ENCODE assay signal across 22 cellular contexts in the genomic region with DNA sequence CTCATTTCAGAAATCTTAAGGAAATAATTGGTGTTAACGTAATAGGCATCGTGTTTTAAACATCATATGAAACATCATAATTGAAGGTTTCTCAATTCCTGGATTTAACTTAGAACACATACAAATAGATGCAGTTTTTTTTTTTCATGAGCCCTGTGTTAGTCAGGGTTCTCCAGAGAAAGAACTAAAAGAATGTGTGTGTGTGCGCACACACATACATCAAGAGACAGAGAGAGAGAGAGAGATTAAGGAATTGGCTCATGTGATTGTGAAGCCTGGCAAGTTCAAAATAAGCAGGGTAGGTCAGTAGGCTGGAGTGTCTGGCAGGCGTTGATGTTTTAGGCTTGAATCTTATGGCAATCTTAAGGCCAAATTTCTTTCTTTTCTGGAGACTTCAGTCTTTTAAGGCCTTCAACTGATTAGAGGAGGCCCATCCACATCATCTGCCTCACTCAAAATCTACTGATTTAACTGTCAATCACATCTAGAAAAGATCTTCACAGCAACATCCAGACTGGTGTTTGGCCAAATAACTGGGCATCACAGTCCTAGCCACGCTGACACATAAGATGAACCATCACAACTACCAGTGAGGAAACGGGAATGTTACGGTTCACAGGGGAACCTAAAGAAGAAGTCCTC. TPM values are rescaled to one million over a fixed set of nuclear protein-coding genes. Genes with fewer than 3 reads are reported as not detected.
A peak's percentile ranks its signal among the peaks of the same experiment; 100 is the strongest.
DNase-seq lines count a peak whose midpoint lies in the region; ATAC-seq, FAIRE-seq and TF ChIP-seq lines count a peak whose summit lies in the region.
"Had no signal": no experiment of that assay in that cellular context is flagged by ENCODE, and none has a peak within 500 bp of the region (broad histone marks: within the 10 kb centered on the region; RNA-seq: fewer than 3 reads in every experiment).

No MANE protein-coding gene starts in this region.

- no peak overlapping the region for H2AK5ac ChIP-seq in IMR-90 (ENCODE audit: low read depth, low read length)
- H2AK5ac ChIP-seq in mesenchymal stem cell (ENCODE audit: low read length, severe bottlenecking) = no peak overlapping the region

- in situ Hi-C loops in IMR-90 (cut with MboI; ENCODE audit: low sequenced_read_pairs) = no loop called here

- peak; percentile 52 for ATAC-seq in IMR-90 (ENCODE audit: low read depth)
- ATAC-seq: heart right ventricle, lower lobe of right lung had no signal

- peaks cover 0 to 5% (median 5%) of the 10 kb centered on the region in 5 donors for H3K9me3 Mint-ChIP-seq in CD8-positive, alpha-beta memory T cell
- H3K9me3 Mint-ChIP-seq in chondrocyte (ENCODE audit: low read depth) = peaks cover 9% of the 10 kb centered on the region

- H2AK9ac ChIP-seq in IMR-90 (replicated peaks; ENCODE audit: low read depth, low read length, poor library complexity) = no peak overlapping the region

- H3K14ac ChIP-seq in IMR-90 (replicated peaks; ENCODE audit: low read depth, low read length) (no peak overlapping the region), mesenchymal stem cell (ENCODE audit: low read length in 2 of 2) (no peak overlapping the region)

- H3K4me3 ChIP-seq in AG04449 (ENCODE audit: low read depth, low read length) = no peak overlapping the region
- H3K4me3 ChIP-seq in IMR-90 (ENCODE audit: insufficient read depth, low read depth, low read length) = no peak overlapping the region
- H3K4me3 ChIP-seq in mesenchymal stem cell (ENCODE audit: insufficient read depth in 1 of 2, low read depth in 1 of 2, low read length in 2 of 2) = no peak overlapping the region
- no peak overlapping the region for H3K4me3 ChIP-seq in CD8-positive, alpha-beta memory T cell (ENCODE audit: low read length)
- H3K4me3 ChIP-seq: heart right ventricle, lower lobe of right lung had no signal

- no peak overlapping the region for H2BK15ac ChIP-seq in IMR-90 (ENCODE audit: low read depth, low read length)
- H2BK15ac ChIP-seq in mesenchymal stem cell (ENCODE audit: low read depth, poor library complexity, severe bottlenecking) = no peak overlapping the region

- H2BK20ac ChIP-seq in IMR-90 (ENCODE audit: low read depth, low read length) = no peak overlapping the region

- peak overlapping the region in 1 of 8 donors; percentile 48 for H3K27ac Mint-ChIP-seq in CD8-positive, alpha-beta memory T cell
- H3K27ac Mint-ChIP-seq in chondrocyte (ENCODE audit: unreplicated experiment) = no peak overlapping the region
- H3K27ac Mint-ChIP-seq: CD14-positive monocyte had no signal

- BruUV-seq in IMR-90 (replicated peaks; lab: Mats Ljungman, UMichigan) = no TSS peak

- dilution Hi-C loops in IMR-90 (cut with HindIII; ENCODE audit: low sequenced_read_pairs, unreplicated experiment) = no loop called here

- no peak overlapping the region for H3K27ac ChIP-seq in IMR-90 (ENCODE audit: insufficient read depth, low read length)
- no peak overlapping the region for H3K27ac ChIP-seq in mesenchymal stem cell (ENCODE audit: low read length, poor library complexity, severe bottlenecking)
- H3K27ac ChIP-seq in CD8-positive, alpha-beta memory T cell (ENCODE audit: low read depth, low read length) = no peak overlapping the region
- H3K27ac ChIP-seq: heart right ventricle, KMS-11, lower lobe of right lung had no signal

- H3K27me3 ChIP-seq in IMR-90 (ENCODE audit: control insufficient read depth, insufficient read depth, low read length) = no peaks in the 10 kb centered on the region
- H3K27me3 ChIP-seq in mesenchymal stem cell (ENCODE audit: control insufficient read depth in 1 of 2, insufficient read depth in 1 of 2, low read length in 2 of 2) = no peaks in the 10 kb centered on the region
- H3K27me3 ChIP-seq in CD8-positive, alpha-beta memory T cell (ENCODE audit: insufficient read depth, low read length, poor library complexity, severe bottlenecking) = no peaks in the 10 kb centered on the region
- H3K27me3 ChIP-seq: heart right ventricle had no signal

- H3K9me3 ChIP-seq in IMR-90 (ENCODE audit: control insufficient read depth, insufficient read depth, low read length) (no peaks in the 10 kb centered on the region), mesenchymal stem cell (ENCODE audit: control insufficient read depth, low read length) (no peaks in the 10 kb centered on the region)
- no peaks in the 10 kb centered on the region for H3K9me3 ChIP-seq in CD8-positive, alpha-beta memory T cell (ENCODE audit: low read length)
- H3K9me3 ChIP-seq: lower lobe of right lung had no signal

- H4K91ac ChIP-seq in IMR-90 (ENCODE audit: insufficient read depth, low read depth, low read length) (no peak overlapping the region), mesenchymal stem cell (ENCODE audit: low read length) (no peak overlapping the region)

- H2BK5ac ChIP-seq in IMR-90 (ENCODE audit: low read depth, low read length, poor library complexity, severe bottlenecking) = no peak overlapping the region
- H2BK5ac ChIP-seq in mesenchymal stem cell (ENCODE audit: low read depth, low read length, poor library complexity, severe bottlenecking) = no peak overlapping the region

- POLR2A ChIA-PET in AG04449 (lab: Yijun Ruan, JAX) (no interaction called here), IMR-90 (lab: Charles Lee; ENCODE audit: unreplicated experiment) (no interaction called here)
- POLR2A ChIA-PET in CD8-positive, alpha-beta memory T cell (lab: Charles Lee) = no interaction called here

- H3K36me3 ChIP-seq in IMR-90 (ENCODE audit: control insufficient read depth, insufficient read depth, low read length) (no peaks in the 10 kb centered on the region; the same call in 1 of the 2 replicates), mesenchymal stem cell (ENCODE audit: control insufficient read depth in 1 of 2, insufficient read depth in 2 of 2, low read depth in 1 of 2, low read length in 2 of 2) (no peaks in the 10 kb centered on the region)
- no peaks in the 10 kb centered on the region for H3K36me3 ChIP-seq in CD8-positive, alpha-beta memory T cell (ENCODE audit: insufficient read depth, low read length)
- H3K36me3 ChIP-seq: heart right ventricle, lower lobe of right lung had no signal

- no peak overlapping the region for H4K5ac ChIP-seq in IMR-90 (ENCODE audit: low read depth, low read length)

- DNase-seq in AG04449 (ENCODE audit: low read depth, low spot score) (peak; percentile 73), IMR-90 (peak; percentile 81), fibroblast of gingiva (ENCODE audit: low read depth) (peak; percentile 38), mesenchymal stem cell (peak; percentile 45), frontal cortex (ENCODE audit: low spot score in 2 of 2) (no peak), chondrocyte (ENCODE audit: low spot score) (no peak), NCI-H774 (lab: John Stamatoyannopoulos, UW) (no peak)
- no peak for DNase-seq in CD8-positive, alpha-beta memory T cell
- DNase-seq: activated CD4-positive, alpha-beta T cell treated with anti-CD3 and anti-CD28 coated beads for 1 hour; central memory CD4-positive, alpha-beta T cell; heart right ventricle; immature natural killer cell; lower lobe of right lung; NCI-H187 treated with DMSO at 0.1 percent for 48 hours; NCI-H748 treated with DMSO at 0.1 percent for 48 hours; retina; Right ventricle myocardium superior had no signal

- H3K23ac ChIP-seq in IMR-90 (ENCODE audit: low read depth, low read length) (no peak overlapping the region), mesenchymal stem cell (ENCODE audit: low read length in 2 of 2) (no peak overlapping the region)

- TF ChIP-seq POLR2A in IMR-90 (IDR thresholded peaks at IDR 0.05; ENCODE audit: low read depth, low read length) = no peak

- H3K18ac ChIP-seq in IMR-90 (ENCODE audit: low read depth, low read length) = peak overlapping the region; percentile 22; the same call in 1 of the 2 replicates
- H3K18ac ChIP-seq in mesenchymal stem cell (ENCODE audit: low read depth in 1 of 2, low read length in 2 of 2) = no peak overlapping the region

- H4K8ac ChIP-seq in IMR-90 (ENCODE audit: low read depth in 2 of 2, low read length in 2 of 2) (no peak overlapping the region), mesenchymal stem cell (ENCODE audit: low read length) (no peak overlapping the region)

- H2BK120ac ChIP-seq in IMR-90 (ENCODE audit: low read depth, low read length) (no peak overlapping the region), mesenchymal stem cell (ENCODE audit: low read depth, low read length) (no peak overlapping the region)

- H2BK12ac ChIP-seq in mesenchymal stem cell (ENCODE audit: low read length in 2 of 2) = peak overlapping the region in 1 of 2 experiments; percentile 10

- WGBS in IMR-90 (ENCODE audit: extremely low coverage in 2 of 2, insufficient read length in 1 of 2), 2 experiments = no CpG with 5 or more reads among the region's 7 CpGs
- WGBS in mesenchymal stem cell = 93% methylated on average over 5 of the region's 7 CpGs

- no peak overlapping the region for H3K4me3 Mint-ChIP-seq in CD8-positive, alpha-beta memory T cell
- no peak overlapping the region for H3K4me3 Mint-ChIP-seq in chondrocyte (ENCODE audit: unreplicated experiment)
- H3K4me3 Mint-ChIP-seq: CD14-positive monocyte had no signal

- H3K4me1 Mint-ChIP-seq in CD8-positive, alpha-beta memory T cell = peaks cover 8 to 24% (median 10%) of the 10 kb centered on the region in 3 donors
- H3K4me1 Mint-ChIP-seq in chondrocyte (ENCODE audit: low read depth) = peaks cover 3% of the 10 kb centered on the region

- H3K9ac ChIP-seq in IMR-90 (ENCODE audit: low read depth, low read length) = no peak overlapping the region
- no peak overlapping the region for H3K9ac ChIP-seq in mesenchymal stem cell (ENCODE audit: low read length)
- H3K9ac ChIP-seq: KMS-11 had no signal

- H3K4me2 ChIP-seq in IMR-90 (ENCODE audit: low read depth, low read length) (no peak overlapping the region), mesenchymal stem cell (ENCODE audit: low read length, poor library complexity, severe bottlenecking) (no peak overlapping the region)
- H3K4me2 ChIP-seq: KMS-11 had no signal

- no peak overlapping the region for H2AFZ ChIP-seq in IMR-90 (replicated peaks; ENCODE audit: low read length, poor library complexity)
- H2AFZ ChIP-seq in mesenchymal stem cell (ENCODE audit: low read depth, low read length) = no peak overlapping the region

- no peak overlapping the region for H3K56ac ChIP-seq in IMR-90 (ENCODE audit: extremely low read depth, insufficient read depth, low read length)

- H3K36me3 Mint-ChIP-seq in CD8-positive, alpha-beta memory T cell = peaks cover 0 to 6% (median 0%) of the 10 kb centered on the region in 3 donors
- peaks cover 1% of the 10 kb centered on the region for H3K36me3 Mint-ChIP-seq in chondrocyte (ENCODE audit: low read depth)
- H3K36me3 Mint-ChIP-seq: CD14-positive monocyte had no signal

- H3K4ac ChIP-seq in IMR-90 (ENCODE audit: low read depth, low read length) = no peak overlapping the region
- no peak overlapping the region for H3K4ac ChIP-seq in mesenchymal stem cell (ENCODE audit: low read depth in 1 of 2, low read length in 2 of 2)

- intact Hi-C loops in IMR-90 (cut with micrococcal nuclease) = no loop called here

- no peaks in the 10 kb centered on the region for H3K27me3 Mint-ChIP-seq in CD8-positive, alpha-beta memory T cell
- H3K27me3 Mint-ChIP-seq in chondrocyte (ENCODE audit: low read depth) = no peaks in the 10 kb centered on the region

- TF ChIP-seq RAD21 in IMR-90 (IDR thresholded peaks at IDR 0.05; ENCODE audit: low read length) = no peak

- TF ChIP-seq CTCF in AG04449 (IDR thresholded peaks at IDR 0.05; ENCODE audit: insufficient read depth, low read length, missing control alignments) (no peak), IMR-90 (conservative IDR thresholded peaks at IDR 0.05; ENCODE audit: low read depth, low read length) (no peak), chondrocyte (IDR thresholded peaks at IDR 0.05) (no peak)

- H3K4me1 ChIP-seq in IMR-90 (ENCODE audit: control insufficient read depth, insufficient read depth, low read length) (peaks cover 11% of the 10 kb centered on the region), mesenchymal stem cell (ENCODE audit: control insufficient read depth, insufficient read depth, low read depth, low read length) (peaks cover 10% of the 10 kb centered on the region)
- H3K4me1 ChIP-seq in CD8-positive, alpha-beta memory T cell (ENCODE audit: insufficient read depth, low read length) = no peaks in the 10 kb centered on the region
- H3K4me1 ChIP-seq: lower lobe of right lung had no signal

- peaks cover 3% of the 10 kb centered on the region; the same call in 1 of the 2 replicates for H4K20me1 ChIP-seq in IMR-90 (ENCODE audit: insufficient read depth, low read length)

- H3K79me1 ChIP-seq in IMR-90 (ENCODE audit: low read depth in 1 of 2, low read length in 2 of 2) (peaks cover 37 to 60% of the 10 kb centered on the region in 2 experiments), mesenchymal stem cell (replicated peaks; ENCODE audit: low read length, poor library complexity, severe bottlenecking) (peaks cover 15% of the 10 kb centered on the region)

- H3K9me1 ChIP-seq in IMR-90 (ENCODE audit: insufficient read depth, low read length) = peaks cover 10% of the 10 kb centered on the region; the same call in 1 of the 2 replicates

- CTCF ChIA-PET in AG04449 (lab: Yijun Ruan, JAX) = interaction anchor here (1.0 to 1.6 kb wide), 2 partner anchors 10 to 166 kb away, joined by 3 to 6 read pairs; no protein-coding TSS in a partner anchor
- CTCF ChIA-PET in IMR-90 (lab: Yijun Ruan, JAX) = no interaction called here
- CTCF ChIA-PET in CD8-positive, alpha-beta memory T cell (lab: Charles Lee) = no interaction called here

- no peak for FAIRE-seq in frontal cortex (lab: Jason Lieb, UNC)
- FAIRE-seq: GM12892, H54, urothelium cell line had no signal

RNA-seq across cellular contexts. Expression of a gene that starts 25.2 kb away (rescaled TPM):
- total RNA-seq in IMR-90 (2012; rRNA removed) (11.4 and 12.5 TPM in 2 replicates), frontal cortex (30.6 TPM), chondrocyte (4.9 to 5.1 TPM (median 4.9 TPM) in 3 replicates)
- polyA plus RNA-seq in IMR-90 (2012; rRNA removed) = 8.4 and 10.5 TPM in 2 replicates
- 4.7 and 5.1 TPM in 2 replicates for polyA plus RNA-seq in IMR-90 (2012; cell fraction: cytosol; rRNA removed)
- 28.6 and 38.1 TPM in 2 replicates for polyA plus RNA-seq in IMR-90 (2012; cell fraction: nucleus; rRNA removed; ENCODE audit: low replicate concordance)
- 5.8 TPM for polyA plus RNA-seq in mesenchymal stem cell (2013, experiment 1 of 2)
- polyA plus RNA-seq in mesenchymal stem cell (2013, experiment 2 of 2) = 6.8 TPM
- total RNA-seq in CD8-positive, alpha-beta memory T cell = 10 to 100 TPM; 60.7 to 65.1 TPM
- polyA plus RNA-seq in CD8-positive, alpha-beta memory T cell = 97.8 TPM

Comparison
In these comparisons a context has a peak if more than half of its experiments do, and no peak if none do; other contexts are left out.
1. DNase-seq: peak in AG04449 (single experiment), IMR-90 (single experiment), fibroblast of gingiva (single experiment) and mesenchymal stem cell (single experiment); none in frontal cortex (0 of 2), CD8-positive, alpha-beta memory T cell (0 of 5), chondrocyte (single experiment) and NCI-H774 (single experiment).